ENCODE assay signal across 8 cellular contexts in genomic region chr10:13158401-13158800, GRCh38. TPM values are rescaled to one million over a fixed set of nuclear protein-coding genes. Genes with fewer than 3 reads are reported as not detected.
A peak's percentile ranks its signal among the peaks of the same experiment; 100 is the strongest.
DNase-seq lines count a peak whose midpoint lies in the region; ATAC-seq and TF ChIP-seq lines count a peak whose summit lies in the region.

No MANE protein-coding gene starts in this region.

- H3K9me3 Mint-ChIP-seq in activated naive CD8-positive, alpha-beta T cell treated with anti-CD3 and anti-CD28 coated beads, Interleukin-2, amount 10 ng/mL, durations not matched to agents 7 days and 5 days = no peaks in the 10 kb centered on the region
- no peaks in the 10 kb centered on the region for H3K9me3 Mint-ChIP-seq in type B pancreatic cell

- no peaks in the 10 kb centered on the region for H3K27me3 Mint-ChIP-seq in activated naive CD8-positive, alpha-beta T cell treated with anti-CD3 and anti-CD28 coated beads, Interleukin-2, amount 10 ng/mL, durations not matched to agents 7 days and 5 days
- no peaks in the 10 kb centered on the region for H3K27me3 Mint-ChIP-seq in type B pancreatic cell

- peaks cover 20% of the 10 kb centered on the region for H3K4me1 Mint-ChIP-seq in activated naive CD8-positive, alpha-beta T cell treated with anti-CD3 and anti-CD28 coated beads, Interleukin-2, amount 10 ng/mL, durations not matched to agents 7 days and 5 days
- H3K4me1 Mint-ChIP-seq in type B pancreatic cell (ENCODE audit: unreplicated experiment) = peaks cover 16% of the 10 kb centered on the region

- no peak overlapping the region for H3K27ac ChIP-seq in MM.1S (ENCODE audit: low read length)
- no peak overlapping the region for H3K27ac ChIP-seq in muscle layer of duodenum (ENCODE audit: low read length)

- peak overlapping the region; percentile 62 for H3K4me3 Mint-ChIP-seq in activated naive CD8-positive, alpha-beta T cell treated with anti-CD3 and anti-CD28 coated beads, Interleukin-2, amount 10 ng/mL, durations not matched to agents 7 days and 5 days
- H3K4me3 Mint-ChIP-seq in type B pancreatic cell = no peak overlapping the region

- H3K36me3 Mint-ChIP-seq in activated naive CD8-positive, alpha-beta T cell treated with anti-CD3 and anti-CD28 coated beads, Interleukin-2, amount 10 ng/mL, durations not matched to agents 7 days and 5 days = peaks cover 6% of the 10 kb centered on the region
- H3K36me3 Mint-ChIP-seq in type B pancreatic cell = peaks cover 10% of the 10 kb centered on the region

- no peak for DNase-seq in AG10803 (ENCODE audit: low read depth)
- DNase-seq in MM.1S = no peak
- DNase-seq in activated naive CD8-positive, alpha-beta T cell treated with anti-CD3 and anti-CD28 coated beads, Interleukin-2, amount 10 ng/mL, durations not matched to agents 7 days and 5 days = peak; percentile 40
- no peak for DNase-seq in NOMO-1 (lab: John Stamatoyannopoulos, UW; ENCODE audit: unreplicated experiment in 2 of 2)
- no peak for DNase-seq in type B pancreatic cell (ENCODE audit: extremely low spot score, unreplicated experiment)
- no peak for DNase-seq in DMS53 treated with DMSO at 0.1 percent for 48 hours (lab: John Stamatoyannopoulos, UW; ENCODE audit: unreplicated experiment)

- H3K4me3 ChIP-seq in AG10803 (ENCODE audit: low read length) (peak overlapping the region; percentile 17; the same call in 1 of the 2 replicates), MM.1S (ENCODE audit: low read length) (no peak overlapping the region), muscle layer of duodenum (ENCODE audit: low read depth in 1 of 2, low read length in 2 of 2) (peak overlapping the region; percentile 21 to 50)

- H2AFZ ChIP-seq in MM.1S (ENCODE audit: low read length) = 0 out of 2 replicates have a peak overlapping the region, but pooled peaks have one; percentile 38

- POLR2A ChIA-PET in activated naive CD8-positive, alpha-beta T cell treated with anti-CD3 and anti-CD28 coated beads, Interleukin-2, amount 10 ng/mL, durations not matched to agents 7 days and 5 days (lab: Charles Lee) = no interaction called here

- ATAC-seq in activated naive CD8-positive, alpha-beta T cell treated with anti-CD3 and anti-CD28 coated beads, Interleukin-2, amount 10 ng/mL, durations not matched to agents 7 days and 5 days (ENCODE audit: low read depth) = no peak
- ATAC-seq in GM18502 (IDR thresholded peaks at IDR 0.05; ENCODE audit: poor library complexity, unreplicated experiment) = no peak

- peaks cover 17% of the 10 kb centered on the region for H3K79me2 ChIP-seq in MM.1S (ENCODE audit: low read length)

- peaks cover 8% of the 10 kb centered on the region for H3K4me1 ChIP-seq in MM.1S (ENCODE audit: low read length)
- peaks cover 0 to 4% of the 10 kb centered on the region in 2 donors for H3K4me1 ChIP-seq in muscle layer of duodenum (ENCODE audit: control insufficient read depth in 1 of 2, insufficient read depth in 2 of 2, low read length in 2 of 2)

- H3F3A ChIP-seq in MM.1S (ENCODE audit: insufficient read depth, low read length) = no peaks in the 10 kb centered on the region

- no peak overlapping the region; the same call in 1 of the 2 replicates for H3K4me2 ChIP-seq in MM.1S (ENCODE audit: low read depth, low read length)

- peak overlapping the region; percentile 65 for H3K27ac Mint-ChIP-seq in activated naive CD8-positive, alpha-beta T cell treated with anti-CD3 and anti-CD28 coated beads, Interleukin-2, amount 10 ng/mL, durations not matched to agents 7 days and 5 days
- no peak overlapping the region for H3K27ac Mint-ChIP-seq in type B pancreatic cell

- TF ChIP-seq CTCF in AG10803 (conservative IDR thresholded peaks at IDR 0.05; ENCODE audit: low read length) (no peak), MM.1S (IDR thresholded peaks at IDR 0.05; ENCODE audit: low read length) (no peak), type B pancreatic cell (conservative IDR thresholded peaks at IDR 0.05) (no peak)

- no peak overlapping the region for H3K9ac ChIP-seq in MM.1S (ENCODE audit: low read length)

- H3K9me3 ChIP-seq in MM.1S (replicated peaks; ENCODE audit: insufficient read depth, low read length) (no peaks in the 10 kb centered on the region), muscle layer of duodenum (ENCODE audit: control insufficient read depth in 1 of 2, low read length in 2 of 2) (no peaks in the 10 kb centered on the region)

- H3K36me3 ChIP-seq in MM.1S (replicated peaks; ENCODE audit: insufficient read depth, low read length) (no peaks in the 10 kb centered on the region), muscle layer of duodenum (ENCODE audit: control insufficient read depth in 1 of 2, insufficient read depth in 2 of 2, low read length in 2 of 2) (no peaks in the 10 kb centered on the region)

- H4K20me1 ChIP-seq in MM.1S (ENCODE audit: insufficient read depth, low read length) = no peaks in the 10 kb centered on the region

- H3K9me2 ChIP-seq in MM.1S (replicated peaks; ENCODE audit: insufficient read depth, low read length) = no peaks in the 10 kb centered on the region

- H3K27me3 ChIP-seq in MM.1S (replicated peaks; ENCODE audit: insufficient read depth, low read length) = no peaks in the 10 kb centered on the region
- H3K27me3 ChIP-seq in muscle layer of duodenum (ENCODE audit: low read depth, low read length) = no peaks in the 10 kb centered on the region

RNA-seq across cellular contexts. Expression of gene MCM10, which starts 3.0 kb away (rescaled TPM):
- 10 to 100 TPM; 40.2 to 45.0 TPM for total RNA-seq in activated naive CD8-positive, alpha-beta T cell treated with anti-CD3 and anti-CD28 coated beads, Interleukin-2, amount 10 ng/mL, durations not matched to agents 7 days and 5 days
- total RNA-seq in type B pancreatic cell (ENCODE audit: low replicate concordance) = 12.2 and 31.7 TPM in 2 replicates

RNA-seq across cellular contexts. Expression of gene OPTN, which starts 58.4 kb away (rescaled TPM):
- total RNA-seq in activated naive CD8-positive, alpha-beta T cell treated with anti-CD3 and anti-CD28 coated beads, Interleukin-2, amount 10 ng/mL, durations not matched to agents 7 days and 5 days = 10 to 100 TPM; 95.6 to 98.2 TPM
- 43.2 and 104 TPM in 2 replicates for total RNA-seq in type B pancreatic cell (ENCODE audit: low replicate concordance)
